Comparison of ENCODE assay signal across 8 cellular contexts in the genomic region with DNA sequence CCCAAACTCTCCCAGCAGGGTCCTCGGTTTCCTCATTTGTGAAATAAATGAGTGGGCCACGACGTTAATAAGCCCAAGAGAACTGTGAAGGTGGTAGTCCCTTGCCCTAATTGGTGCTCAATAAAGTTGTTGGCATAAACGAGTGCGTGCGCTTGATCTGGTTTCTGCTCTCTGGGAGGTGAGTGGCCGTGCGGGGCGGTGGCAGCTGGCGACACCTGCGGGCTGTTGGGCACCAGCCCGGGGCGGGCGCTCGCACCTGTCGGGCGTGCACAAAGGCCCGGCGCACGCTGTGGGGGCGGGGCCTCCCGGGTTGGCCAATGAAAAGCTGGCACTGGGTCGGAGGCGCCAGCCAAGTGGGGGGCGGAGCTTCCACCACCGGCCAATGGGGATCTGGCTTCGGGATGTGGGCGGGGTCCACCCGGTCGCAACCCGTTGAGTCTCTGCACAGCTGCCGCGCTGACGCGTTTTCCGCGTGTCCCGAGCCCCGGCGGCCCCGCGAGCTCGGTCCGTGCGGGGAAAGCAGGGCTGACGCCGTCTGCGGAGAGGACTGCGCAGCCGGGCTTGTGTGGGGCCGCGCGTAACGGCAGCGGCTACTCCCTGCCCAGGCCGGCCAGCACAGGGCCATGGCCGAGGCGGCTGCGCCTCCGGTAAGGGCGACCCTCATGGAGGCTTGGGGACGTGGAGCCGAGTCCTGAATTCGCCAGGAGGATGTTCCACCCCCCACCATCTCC. TPM values are rescaled to one million over a fixed set of nuclear protein-coding genes. Genes with fewer than 3 reads are reported as not detected.
DNase-seq lines count a peak whose midpoint lies in the region; ATAC-seq and TF ChIP-seq lines count a peak whose summit lies in the region.

No MANE protein-coding gene starts in this region.

- no peaks in the 10 kb centered on the region for H3K9me3 ChIP-seq in PC-9 (ENCODE audit: insufficient read depth, low read depth)
- H3K9me3 ChIP-seq in fibroblast of lung (ENCODE audit: control insufficient read depth, insufficient read depth, low read depth, low read length) = no peaks in the 10 kb centered on the region

- H2AFZ ChIP-seq in PC-9 (peak overlapping the region; percentile 73), fibroblast of lung (ENCODE audit: low read length) (peak overlapping the region; percentile 75)

- intact Hi-C loops in PC-9 (cut with micrococcal nuclease; ENCODE audit: unreplicated experiment) = loop anchor here (1.0 to 2.0 kb wide), 4 partner anchors 90 to 194 kb away; partner anchors contain the start of genes ZNF282, ZNF425 and ZNF786

- BruUV-seq in PC-9 (replicated peaks; lab: Mats Ljungman, UMichigan) = no TSS peak

- CTCF ChIA-PET in PC-9 (lab: Charles Lee) = interaction anchor here (0.7 to 1.2 kb wide), 4 partner anchors 23 to 314 kb away, joined by 3 to 10 read pairs (median 4); partner anchors contain the start of genes ZNF282, ZNF425 and ZNF783

- H3K4me2 ChIP-seq in PC-9 (peak overlapping the region; percentile 95), fibroblast of lung (ENCODE audit: extremely low read depth, insufficient read depth, low read length) (peak overlapping the region; percentile 89)

- H3K79me2 ChIP-seq in PC-9 (ENCODE audit: low read depth) (no peaks in the 10 kb centered on the region), fibroblast of lung (ENCODE audit: control insufficient read depth, insufficient read depth, low read length) (no peaks in the 10 kb centered on the region)

- no peaks in the 10 kb centered on the region for H3K27me3 Mint-ChIP-seq in naive thymus-derived CD8-positive, alpha-beta T cell
- no peaks in the 10 kb centered on the region for H3K27me3 Mint-ChIP-seq in stimulated activated naive B cell treated with anti-CD40 and anti-IgM and Interleukin-4, amounts not matched to agents 10 μg/mL and 1 μg/mL and 100 μg/mL, for 72 hours

- H3K27ac ChIP-seq in PC-9 = no peak overlapping the region
- peak overlapping the region; percentile 71 for H3K27ac ChIP-seq in fibroblast of lung (ENCODE audit: insufficient read depth, low read length)

- peaks cover 0 to 32% (median 2%) of the 10 kb centered on the region in 3 donors for H3K36me3 Mint-ChIP-seq in naive thymus-derived CD8-positive, alpha-beta T cell
- H3K36me3 Mint-ChIP-seq in stimulated activated naive B cell treated with anti-CD40 and anti-IgM and Interleukin-4, amounts not matched to agents 10 μg/mL and 1 μg/mL and 100 μg/mL, for 72 hours = peaks cover 39 to 50% of the 10 kb centered on the region in 2 donors

- POLR2A ChIA-PET in PC-9 (lab: Charles Lee; ENCODE audit: unreplicated experiment) = interaction anchor here (0.5 to 0.9 kb wide), 5 partner anchors 10 to 138 kb away, joined by 3 to 7 read pairs (median 4); partner anchors contain the start of gene ZNF783
- POLR2A ChIA-PET in naive thymus-derived CD8-positive, alpha-beta T cell (lab: Charles Lee) = interaction anchor here (0.7 to 3.9 kb wide), 14 partner anchors 19 to 586 kb away, joined by 3 to 75 read pairs (median 4); partner anchors contain the start of genes CUL1, ZNF282, ZNF398 and ZNF777

- H3K27me3 ChIP-seq in PC-9 (ENCODE audit: insufficient read depth, low read depth) = no peaks in the 10 kb centered on the region
- no peaks in the 10 kb centered on the region for H3K27me3 ChIP-seq in fibroblast of lung (ENCODE audit: control insufficient read depth, insufficient read depth, low read length)

- H3K36me3 ChIP-seq in PC-9 (ENCODE audit: low read depth) = no peaks in the 10 kb centered on the region
- peaks cover 1% of the 10 kb centered on the region for H3K36me3 ChIP-seq in fibroblast of lung (ENCODE audit: control insufficient read depth, insufficient read depth, low read length)

- H3K4me1 ChIP-seq in PC-9 (replicated peaks; ENCODE audit: insufficient read depth) = peaks cover 25% of the 10 kb centered on the region
- no peaks in the 10 kb centered on the region for H3K4me1 ChIP-seq in fibroblast of lung (ENCODE audit: control insufficient read depth, extremely low read depth, insufficient read depth, low read length)

- peak; percentile 97 for DNase-seq in COR-L47 (lab: John Stamatoyannopoulos, UW)
- peak; percentile 47 for DNase-seq in HS-5 (ENCODE audit: low read depth)
- DNase-seq in PC-9 = peak; percentile 90 to 100
- peak; percentile 96 to 98 for DNase-seq in activated T-helper 1 cell treated with anti-CD3 and anti-CD28 coated beads, Interleukin-2, amount 50 U/mL, for 16 hours (ENCODE audit: low read depth in 1 of 2, low spot score in 1 of 2)
- peak; percentile 79 to 82 for DNase-seq in fibroblast of lung (ENCODE audit: low read depth in 2 of 2)
- peak; percentile 94 to 99 (median 98) for DNase-seq in naive thymus-derived CD8-positive, alpha-beta T cell
- DNase-seq in stimulated activated naive B cell treated with anti-CD40 and anti-IgM and Interleukin-4, amounts not matched to agents 10 μg/mL and 1 μg/mL and 100 μg/mL, for 72 hours = peak; percentile 93

- peak overlapping the region; percentile 87 to 95 (median 92) for H3K4me3 Mint-ChIP-seq in naive thymus-derived CD8-positive, alpha-beta T cell
- H3K4me3 Mint-ChIP-seq in stimulated activated naive B cell treated with anti-CD40 and anti-IgM and Interleukin-4, amounts not matched to agents 10 μg/mL and 1 μg/mL and 100 μg/mL, for 72 hours = peak overlapping the region; percentile 86 to 90

- peaks cover 26 to 49% (median 43%) of the 10 kb centered on the region in 4 donors for H3K4me1 Mint-ChIP-seq in naive thymus-derived CD8-positive, alpha-beta T cell
- H3K4me1 Mint-ChIP-seq in stimulated activated naive B cell treated with anti-CD40 and anti-IgM and Interleukin-4, amounts not matched to agents 10 μg/mL and 1 μg/mL and 100 μg/mL, for 72 hours = peaks cover 19 to 38% of the 10 kb centered on the region in 2 donors

- peak; percentile 92 for ATAC-seq in GM19468 (IDR thresholded peaks at IDR 0.05; ENCODE audit: extremely low read depth, unreplicated experiment)
- peak; percentile 93 to 94 for ATAC-seq in naive thymus-derived CD8-positive, alpha-beta T cell
- peak; percentile 94 to 97 for ATAC-seq in stimulated activated naive B cell treated with anti-CD40 and anti-IgM and Interleukin-4, amounts not matched to agents 10 μg/mL and 1 μg/mL and 100 μg/mL, for 72 hours (replicated peaks)

- H3K4me3 ChIP-seq in PC-9 (peak overlapping the region; percentile 62), fibroblast of lung (replicated peaks in 1 of 4; ENCODE audit: control extremely low read depth in 1 of 4, insufficient read depth in 1 of 4, low read depth in 3 of 4, low read length in 4 of 4) (peak overlapping the region; percentile 64 to 76 (median 70))

- peaks cover 27% of the 10 kb centered on the region for H3F3A ChIP-seq in PC-9 (ENCODE audit: insufficient read depth, low read depth)

- H3K9ac ChIP-seq in fibroblast of lung (ENCODE audit: insufficient read depth, low read length) = peak overlapping the region; percentile 69

- peak overlapping the region; percentile 82 to 95 (median 92) for H3K27ac Mint-ChIP-seq in naive thymus-derived CD8-positive, alpha-beta T cell
- peak overlapping the region; percentile 95 for H3K27ac Mint-ChIP-seq in stimulated activated naive B cell treated with anti-CD40 and anti-IgM and Interleukin-4, amounts not matched to agents 10 μg/mL and 1 μg/mL and 100 μg/mL, for 72 hours

- no peaks in the 10 kb centered on the region for H3K9me3 Mint-ChIP-seq in naive thymus-derived CD8-positive, alpha-beta T cell
- H3K9me3 Mint-ChIP-seq in stimulated activated naive B cell treated with anti-CD40 and anti-IgM and Interleukin-4, amounts not matched to agents 10 μg/mL and 1 μg/mL and 100 μg/mL, for 72 hours = no peaks in the 10 kb centered on the region

- H4K20me1 ChIP-seq in PC-9 (ENCODE audit: insufficient read depth) = no peaks in the 10 kb centered on the region; the same call in 1 of the 2 replicates
- no peaks in the 10 kb centered on the region for H4K20me1 ChIP-seq in fibroblast of lung (ENCODE audit: control insufficient read depth, extremely low read depth, insufficient read depth, low read length)

- TF ChIP-seq CTCF in PC-9 (conservative IDR thresholded peaks at IDR 0.05) = no peak
- TF ChIP-seq CTCF in fibroblast of lung (conservative IDR thresholded peaks at IDR 0.05 in 1 of 2, IDR thresholded peaks at IDR 0.05 in 1 of 2; ENCODE audit: low read depth in 1 of 2, low read length in 2 of 2) = no peak

- H3K9me2 ChIP-seq in PC-9 (ENCODE audit: insufficient read depth) = no peaks in the 10 kb centered on the region

RNA-seq across cellular contexts. Expression of gene ZNF783, which starts 23.0 kb away (rescaled TPM):
- total RNA-seq in PC-9 (2021) (15.8 and 22.2 TPM in 2 replicates), fibroblast of lung (8.7 and 11.4 TPM in 2 replicates)
- polyA plus RNA-seq in fibroblast of lung = 2.6 and 3.3 TPM in 2 replicates
- polyA plus RNA-seq in fibroblast of lung (2012) = 2.3 and 2.9 TPM in 2 replicates
- 5.2 and 6.1 TPM in 2 replicates for polyA minus RNA-seq in fibroblast of lung (ENCODE audit: low replicate concordance)
- total RNA-seq in naive thymus-derived CD8-positive, alpha-beta T cell = 10 to 100 TPM; 45.2 to 46.0 TPM
- polyA plus RNA-seq in naive thymus-derived CD8-positive, alpha-beta T cell = 1 to 10 TPM; 3.6 to 9.0 (median 6.3) TPM

RNA-seq across cellular contexts. Expression of gene ZNF212, which starts 45.6 kb away (rescaled TPM):
- total RNA-seq in PC-9 (2021) (16.9 and 22.3 TPM in 2 replicates), fibroblast of lung (4.4 and 4.8 TPM in 2 replicates)
- polyA plus RNA-seq in fibroblast of lung = 3.7 and 4.2 TPM in 2 replicates
- 5.3 TPM in 2 replicates for polyA plus RNA-seq in fibroblast of lung (2012)
- polyA minus RNA-seq in fibroblast of lung (ENCODE audit: low replicate concordance) = 1.8 and 3.3 TPM in 2 replicates
- 10 to 100 TPM; 19.2 to 19.7 TPM for total RNA-seq in naive thymus-derived CD8-positive, alpha-beta T cell
- 1 to 10 TPM; 2.9 to 8.6 (median 3.7) TPM for polyA plus RNA-seq in naive thymus-derived CD8-positive, alpha-beta T cell

Comparison
In these comparisons a context has a peak if more than half of its experiments do, and no peak if none do; other contexts are left out.
1. DNase-seq: peak in every context shown above with its lines; median percentile 98 in naive thymus-derived CD8-positive, alpha-beta T cell; 97 in COR-L47; 97 in activated T-helper 1 cell treated with anti-CD3 and anti-CD28 coated beads, Interleukin-2, amount 50 U/mL, for 16 hours; 95 in PC-9; 93 in stimulated activated naive B cell treated with anti-CD40 and anti-IgM and Interleukin-4, amounts not matched to agents 10 μg/mL and 1 μg/mL and 100 μg/mL, for 72 hours; 80 in fibroblast of lung; 47 in HS-5.